ENCODE assay signal across 14 cellular contexts in the genomic region with DNA sequence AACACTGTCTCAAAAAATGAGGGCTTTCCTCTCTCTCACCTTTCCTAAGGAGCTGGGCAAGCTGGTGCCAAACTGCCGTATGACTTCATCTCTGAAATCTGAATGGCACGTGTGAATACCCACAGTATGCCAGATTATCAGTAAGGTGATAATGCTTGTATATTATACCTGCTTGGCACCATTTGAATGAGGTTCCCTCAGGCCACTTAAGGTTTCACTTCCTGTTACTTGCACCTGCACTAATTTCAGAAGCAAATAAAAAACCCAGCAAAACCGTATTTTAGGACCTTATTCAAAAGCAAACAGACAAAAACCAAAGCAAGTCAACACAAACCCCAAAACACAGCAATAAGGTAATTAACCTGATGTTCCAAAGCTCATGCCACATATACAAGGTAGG. TPM values are rescaled to one million over a fixed set of nuclear protein-coding genes. Genes with fewer than 3 reads are reported as not detected.
DNase-seq lines count a peak whose midpoint lies in the region; ATAC-seq and TF ChIP-seq lines count a peak whose summit lies in the region.
"Had no signal": no experiment of that assay in that cellular context is flagged by ENCODE, and none has a peak within 500 bp of the region (broad histone marks: within the 10 kb centered on the region; RNA-seq: fewer than 3 reads in every experiment).

No MANE protein-coding gene starts in this region.

- H3K4me1 ChIP-seq in tibial artery (peaks cover 0 to 9% (median 5%) of the 10 kb centered on the region in 4 donors), PC-3 (ENCODE audit: insufficient read depth, low read length) (no peaks in the 10 kb centered on the region)

- H3K9me3 ChIP-seq in tibial artery (no peaks in the 10 kb centered on the region), PC-3 (ENCODE audit: low read length) (no peaks in the 10 kb centered on the region)
- H3K9me3 ChIP-seq: spleen had no signal

- POLR2A ChIA-PET in PC-3 (lab: Charles Lee; ENCODE audit: unreplicated experiment) = no interaction called here

- H2AFZ ChIP-seq in PC-3 (ENCODE audit: low read length) = no peak overlapping the region
- H2AFZ ChIP-seq: PC-9 had no signal

- CTCF ChIA-PET in PC-3 (lab: Charles Lee) = no interaction called here

- TF ChIP-seq CTCF in GM12864 (IDR thresholded peaks at IDR 0.05; ENCODE audit: low read depth, low read length, missing control alignments) = no peak
- TF ChIP-seq CTCF in tibial artery (IDR thresholded peaks at IDR 0.05) = no peak
- no peak for TF ChIP-seq CTCF in PC-3 (conservative IDR thresholded peaks at IDR 0.05; ENCODE audit: low read depth, low read length)

- no peak overlapping the region for H3K9ac ChIP-seq in PC-3 (ENCODE audit: low read length)

- BruUV-seq in PC-3 (replicated peaks; lab: Mats Ljungman, UMichigan) = no TSS peak

- no peaks in the 10 kb centered on the region for H3K9me2 ChIP-seq in PC-3 (replicated peaks; ENCODE audit: low read length)

- no peak overlapping the region for H3K27ac ChIP-seq in tibial artery
- no peak overlapping the region for H3K27ac ChIP-seq in PC-3 (ENCODE audit: low read length)
- H3K27ac ChIP-seq: PC-9 had no signal

- no peaks in the 10 kb centered on the region for H3K36me3 ChIP-seq in tibial artery
- no peaks in the 10 kb centered on the region for H3K36me3 ChIP-seq in PC-3 (ENCODE audit: low read depth, low read length)

- H4K20me1 ChIP-seq in PC-3 (ENCODE audit: low read length) = no peaks in the 10 kb centered on the region

- no peaks in the 10 kb centered on the region for H3K79me2 ChIP-seq in PC-3 (ENCODE audit: low read length)

- H3K4me3 ChIP-seq in GM12864 (ENCODE audit: low read depth, low read length) = no peak overlapping the region
- H3K4me3 ChIP-seq in tibial artery = no peak overlapping the region
- H3K4me3 ChIP-seq in PC-3 (ENCODE audit: low read length) = no peak overlapping the region
- H3K4me3 ChIP-seq: PC-9, spleen had no signal

- H3F3A ChIP-seq in PC-3 (ENCODE audit: low read length, unreplicated experiment) = no peaks in the 10 kb centered on the region

- H3K27me3 ChIP-seq in tibial artery (no peaks in the 10 kb centered on the region), PC-3 (ENCODE audit: low read length) (no peaks in the 10 kb centered on the region)
- H3K27me3 ChIP-seq: spleen had no signal

- intact Hi-C loops in tibial artery (cut with DNase I; ENCODE audit: low total_unique reads) (no loop called here), PC-3 (cut with micrococcal nuclease) (no loop called here)

- DNase-seq in GM12864 (ENCODE audit: low read depth) (peak; percentile 53), NCI-H69 (lab: John Stamatoyannopoulos, UW) (peak; percentile 51), tibial artery (no peak), NCI-H2227 treated with DMSO at 0.1 percent for 48 hours (lab: John Stamatoyannopoulos, UW) (no peak), PC-3 (no peak)
- DNase-seq in activated CD4-positive, CD25-positive, alpha-beta regulatory T cell (lab: John Stamatoyannopoulos, UW) = no peak
- DNase-seq: activated CD4-positive, alpha-beta T cell treated with anti-CD3 and anti-CD28 coated beads for 4 hours; aorta; KBM-7; mesenchymal stem cell; PC-9; spleen had no signal

- H3K4me2 ChIP-seq in PC-3 (ENCODE audit: low read length) = no peak overlapping the region
- H3K4me2 ChIP-seq: PC-9 had no signal

- peak; percentile 92 for ATAC-seq in GM19463 (IDR thresholded peaks at IDR 0.05; ENCODE audit: unreplicated experiment)
- ATAC-seq in HG03039 (IDR thresholded peaks at IDR 0.05; ENCODE audit: unreplicated experiment) = peak; percentile 82
- ATAC-seq in PC-3 = no peak

RNA-seq across cellular contexts. Expression of a gene that starts 19.7 kb away (rescaled TPM):
- total RNA-seq in PC-3 (2014; rRNA removed) = 35.3 and 36.0 TPM in 2 replicates

Comparison
In these comparisons a context has a peak if more than half of its experiments do, and no peak if none do; other contexts are left out.
1. DNase-seq: peak in GM12864 (single experiment) and NCI-H69 (single experiment); none in tibial artery (0 of 2), NCI-H2227 treated with DMSO at 0.1 percent for 48 hours (single experiment), PC-3 (single experiment) and activated CD4-positive, CD25-positive, alpha-beta regulatory T cell (0 of 4).